In the genomic region with DNA sequence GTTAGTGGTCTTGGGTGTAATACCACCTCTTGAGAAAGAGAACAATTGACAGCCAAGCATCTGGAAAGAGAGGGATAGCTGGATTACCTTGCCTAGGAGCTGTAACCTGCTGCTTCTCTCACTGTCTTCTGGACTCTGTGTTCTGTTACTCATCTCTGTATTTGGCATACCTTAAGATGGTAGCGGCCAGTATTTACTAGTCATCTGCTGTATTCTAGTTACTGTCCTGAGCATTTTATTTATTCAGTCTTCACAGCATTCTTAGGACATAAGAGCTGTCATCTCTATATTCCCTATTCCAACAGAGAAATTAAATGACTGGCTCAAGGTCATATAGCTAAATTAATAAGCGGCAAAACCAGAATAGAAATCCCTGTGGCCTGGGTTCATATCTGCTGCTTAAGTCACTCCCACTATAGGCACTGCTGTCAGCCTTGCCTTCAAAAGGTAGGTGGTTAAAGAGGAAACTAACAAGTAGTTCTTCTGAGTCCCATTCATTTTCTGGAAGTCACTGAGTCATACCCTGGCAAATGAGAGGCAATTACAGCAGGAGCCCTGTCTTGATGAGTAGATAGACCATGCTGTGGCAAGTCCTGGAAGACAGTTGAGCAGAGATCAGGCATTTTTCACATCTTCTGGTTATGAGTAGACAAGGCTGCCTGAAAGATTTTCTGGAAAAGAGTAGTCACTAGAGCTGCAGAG, we compare ENCODE assay signal across 8 cellular contexts.
DNase-seq lines count a peak whose midpoint lies in the region; ATAC-seq, FAIRE-seq and TF ChIP-seq lines count a peak whose summit lies in the region.

No MANE protein-coding gene starts in this region.

- POLR2A ChIA-PET in naive thymus-derived CD8-positive, alpha-beta T cell (lab: Charles Lee), result interaction anchor here (0.9 to 3.0 kb wide), 7 partner anchors 9 to 177 kb away, joined by 4 to 25 read pairs (median 5); no protein-coding TSS in a partner anchor

- peaks cover 20 to 69% (median 54%) of the 10 kb centered on the region in 4 donors for H3K4me1 Mint-ChIP-seq in naive thymus-derived CD8-positive, alpha-beta T cell

- H3K36me3 ChIP-seq in bronchial epithelial cell (ENCODE audit: control insufficient read depth, insufficient read depth, low read length), result peaks cover 14% of the 10 kb centered on the region

- H3K4me3 ChIP-seq in NB4 (ENCODE audit: low read depth, low read length) (no peak overlapping the region), bronchial epithelial cell (ENCODE audit: low read depth, low read length) (no peak overlapping the region)

- H3K27me3 Mint-ChIP-seq in naive thymus-derived CD8-positive, alpha-beta T cell, result no peaks in the 10 kb centered on the region

- FAIRE-seq in bronchial epithelial cell (lab: Jason Lieb, UNC), result peak; percentile 88

- no peak for TF ChIP-seq CTCF in NB4 (IDR thresholded peaks at IDR 0.05; ENCODE audit: low read depth, low read length)
- no peak for TF ChIP-seq CTCF in bronchial epithelial cell (IDR thresholded peaks at IDR 0.05; ENCODE audit: insufficient read depth, low read length, severe bottlenecking)

- DNase-seq in GM04503 (ENCODE audit: low read depth) (peak; percentile 83), NB4 (ENCODE audit: low read depth) (peak; percentile 72), bronchial epithelial cell (ENCODE audit: low read depth) (peak; percentile 99), GOT3 (lab: John Stamatoyannopoulos, UW) (no peak)
- no peak for DNase-seq in naive thymus-derived CD8-positive, alpha-beta T cell

- no peak for TF ChIP-seq POLR2A in NB4 (IDR thresholded peaks at IDR 0.05; ENCODE audit: extremely low read depth, insufficient read length)

- peak; percentile 9 to 32 for ATAC-seq in naive thymus-derived CD8-positive, alpha-beta T cell
- ATAC-seq in HG03439 (IDR thresholded peaks at IDR 0.05; ENCODE audit: unreplicated experiment), result no peak
- no peak for ATAC-seq in HG03139 (IDR thresholded peaks at IDR 0.05; ENCODE audit: unreplicated experiment)
- ATAC-seq in GM18870 (IDR thresholded peaks at IDR 0.05; ENCODE audit: unreplicated experiment), result no peak

- peak overlapping the region; percentile 70 to 96 (median 79) for H3K27ac Mint-ChIP-seq in naive thymus-derived CD8-positive, alpha-beta T cell

- H3K4me3 Mint-ChIP-seq in naive thymus-derived CD8-positive, alpha-beta T cell, result peak overlapping the region in 7 of 10 donors; percentile 3 to 64 (median 35)

- peaks cover 5 to 35% (median 9%) of the 10 kb centered on the region in 3 donors for H3K36me3 Mint-ChIP-seq in naive thymus-derived CD8-positive, alpha-beta T cell

- no peaks in the 10 kb centered on the region for H3K27me3 ChIP-seq in bronchial epithelial cell (ENCODE audit: control insufficient read depth, insufficient read depth, low read length)

- H3K9me3 Mint-ChIP-seq in naive thymus-derived CD8-positive, alpha-beta T cell, result no peaks in the 10 kb centered on the region

Comparison
In these comparisons a context has a peak if more than half of its experiments do, and no peak if none do; other contexts are left out.
1. DNase-seq: peak in GM04503 (single experiment), NB4 (single experiment) and bronchial epithelial cell (single experiment); none in naive thymus-derived CD8-positive, alpha-beta T cell (0 of 10) and GOT3 (single experiment).
2. ATAC-seq: peak in naive thymus-derived CD8-positive, alpha-beta T cell (2 of 2); none in HG03439 (single experiment), HG03139 (single experiment) and GM18870 (single experiment).